In genomic region chr12:124297389-124297788, GRCh38 we compare ENCODE assay signal across 1 cellular context.
TF ChIP-seq lines count a peak whose summit lies in the region.

No MANE protein-coding gene starts in this region.

TF ChIP-seq in HepG2, 621 proteins besides CTCF, POLR2A, EP300 and RAD21:
- TF ChIP-seq, protein P1, sequence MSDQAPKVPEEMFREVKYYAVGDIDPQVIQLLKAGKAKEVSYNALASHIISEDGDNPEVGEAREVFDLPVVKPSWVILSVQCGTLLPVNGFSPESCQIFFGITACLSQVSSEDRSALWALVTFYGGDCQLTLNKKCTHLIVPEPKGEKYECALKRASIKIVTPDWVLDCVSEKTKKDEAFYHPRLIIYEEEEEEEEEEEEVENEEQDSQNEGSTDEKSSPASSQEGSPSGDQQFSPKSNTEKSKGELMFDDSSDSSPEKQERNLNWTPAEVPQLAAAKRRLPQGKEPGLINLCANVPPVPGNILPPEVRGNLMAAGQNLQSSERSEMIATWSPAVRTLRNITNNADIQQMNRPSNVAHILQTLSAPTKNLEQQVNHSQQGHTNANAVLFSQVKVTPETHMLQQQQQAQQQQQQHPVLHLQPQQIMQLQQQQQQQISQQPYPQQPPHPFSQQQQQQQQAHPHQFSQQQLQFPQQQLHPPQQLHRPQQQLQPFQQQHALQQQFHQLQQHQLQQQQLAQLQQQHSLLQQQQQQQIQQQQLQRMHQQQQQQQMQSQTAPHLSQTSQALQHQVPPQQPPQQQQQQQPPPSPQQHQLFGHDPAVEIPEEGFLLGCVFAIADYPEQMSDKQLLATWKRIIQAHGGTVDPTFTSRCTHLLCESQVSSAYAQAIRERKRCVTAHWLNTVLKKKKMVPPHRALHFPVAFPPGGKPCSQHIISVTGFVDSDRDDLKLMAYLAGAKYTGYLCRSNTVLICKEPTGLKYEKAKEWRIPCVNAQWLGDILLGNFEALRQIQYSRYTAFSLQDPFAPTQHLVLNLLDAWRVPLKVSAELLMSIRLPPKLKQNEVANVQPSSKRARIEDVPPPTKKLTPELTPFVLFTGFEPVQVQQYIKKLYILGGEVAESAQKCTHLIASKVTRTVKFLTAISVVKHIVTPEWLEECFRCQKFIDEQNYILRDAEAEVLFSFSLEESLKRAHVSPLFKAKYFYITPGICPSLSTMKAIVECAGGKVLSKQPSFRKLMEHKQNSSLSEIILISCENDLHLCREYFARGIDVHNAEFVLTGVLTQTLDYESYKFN (CRISPR knock-in tag; conservative IDR thresholded peaks at IDR 0.05) = no peak
- TF ChIP-seq BRCA1 (CRISPR knock-in tag; IDR thresholded peaks at IDR 0.05) (no peak), ZNF768 (CRISPR knock-in tag; IDR thresholded peaks at IDR 0.05) (peak; percentile 64), SIN3B (IDR thresholded peaks at IDR 0.05; ENCODE audit: low read length) (no peak), ZNF143 (CRISPR knock-in tag; IDR thresholded peaks at IDR 0.05) (no peak), TAF1 (CRISPR knock-in tag; IDR thresholded peaks at IDR 0.05) (no peak), ATRX (CRISPR knock-in tag; IDR thresholded peaks at IDR 0.05; ENCODE audit: borderline replicate concordance) (no peak), ZNF609 (CRISPR knock-in tag; IDR thresholded peaks at IDR 0.05; ENCODE audit: borderline replicate concordance) (no peak), ZNF629 (CRISPR knock-in tag; conservative IDR thresholded peaks at IDR 0.05) (peak; percentile 37; the same call in 1 of the 2 replicates), BCL6 (CRISPR knock-in tag; IDR thresholded peaks at IDR 0.05) (no peak), RORA (CRISPR knock-in tag; IDR thresholded peaks at IDR 0.05) (no peak)
TF ChIP-seq in HepG2: peak in this region for 2.
